ENCODE assay signal across 11 cellular contexts in genomic region chr3:130779031-130779430, GRCh38. TPM values are rescaled to one million over a fixed set of nuclear protein-coding genes. Genes with fewer than 3 reads are reported as not detected.
A peak's percentile ranks its signal among the peaks of the same experiment; 100 is the strongest.
DNase-seq lines count a peak whose midpoint lies in the region; ATAC-seq, FAIRE-seq and TF ChIP-seq lines count a peak whose summit lies in the region.
"Had no signal": no experiment of that assay in that cellular context is flagged by ENCODE, and none has a peak within 500 bp of the region (broad histone marks: within the 10 kb centered on the region; RNA-seq: fewer than 3 reads in every experiment).

No MANE protein-coding gene starts in this region.

- FAIRE-seq in GM12892 (lab: Jason Lieb, UNC) (peak; percentile 86), RCC 7860 (lab: Jason Lieb, UNC) (no peak)

- ATAC-seq in GM19468 (IDR thresholded peaks at IDR 0.05; ENCODE audit: extremely low read depth, unreplicated experiment) (peak; percentile 58), HG03060 (IDR thresholded peaks at IDR 0.05; ENCODE audit: low read depth, unreplicated experiment) (peak; percentile 88)

- no peak for TF ChIP-seq POLR2A in GM12892 (IDR thresholded peaks at IDR 0.05; ENCODE audit: low read depth, low read length)

- DNase-seq in GM12892 (ENCODE audit: insufficient read length) (peak; percentile 11), NCI-H187 treated with DMSO at 0.1 percent for 48 hours (lab: John Stamatoyannopoulos, UW) (peak; percentile 87), CD1c-positive myeloid dendritic cell (ENCODE audit: extremely low spot score) (no peak), RCC 7860 (ENCODE audit: low spot score) (no peak), anterior cingulate cortex (lab: John Stamatoyannopoulos, UW) (no peak), Ammon's horn (ENCODE audit: low spot score) (no peak)
- DNase-seq: activated naive CD4-positive, alpha-beta T cell treated with anti-CD3 and anti-CD28 coated beads, Interleukin-2, amount 10 ng/mL, durations not matched to agents 7 days and 5 days; endodermal cell; NCI-H2029 treated with DMSO at 0.1 percent for 48 hours had no signal

RNA-seq across cellular contexts. Expression of gene PIK3R4, which starts 32.4 kb away (rescaled TPM):
- polyA plus RNA-seq in GM12892 (2012; ENCODE audit: missing spikeins), result 15.0 TPM

Comparison
In these comparisons a context has a peak if more than half of its experiments do, and no peak if none do; other contexts are left out.
1. DNase-seq: peak in GM12892 (single experiment) and NCI-H187 treated with DMSO at 0.1 percent for 48 hours (single experiment); none in CD1c-positive myeloid dendritic cell (single experiment), RCC 7860 (single experiment), anterior cingulate cortex (0 of 58) and Ammon's horn (single experiment).